31 cellular contexts compared by ENCODE assay signal in the genomic region with DNA sequence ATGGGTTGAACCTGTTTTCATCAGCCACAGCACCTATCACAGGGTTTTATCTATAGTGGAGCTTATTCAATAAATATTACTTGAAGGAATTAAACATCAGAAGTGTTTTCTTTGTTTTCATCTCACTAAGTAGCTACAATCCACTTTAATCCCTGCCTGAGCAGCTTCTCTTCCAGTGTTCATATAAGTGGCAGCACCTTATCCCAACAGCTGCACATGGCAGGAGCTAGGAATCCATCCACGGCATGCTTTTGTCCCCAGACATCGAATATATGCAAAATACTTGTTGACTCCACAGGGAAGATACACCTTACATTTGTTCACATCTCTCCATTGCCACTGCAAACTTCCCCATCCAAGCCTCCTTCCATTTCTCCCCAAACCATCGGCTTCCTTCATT.
"Had no signal": no experiment of that assay in that cellular context is flagged by ENCODE, and none has a peak within 500 bp of the region (broad histone marks: within the 10 kb centered on the region; RNA-seq: fewer than 3 reads in every experiment).

No MANE protein-coding gene starts in this region.

- ATAC-seq: Panc1, Right ventricle myocardium inferior had no signal

- DNase-seq: Karpas-422, KBM-7, MM.1S, MV-4-11, NCI-H1092, NCI-H1105, NCI-H1436, NCI-H146, NCI-H1694, NCI-H187, NCI-H1930, NCI-H2029 treated with DMSO at 0.1 percent for 48 hours, NCI-H2081 treated with DMSO at 0.1 percent for 48 hours, NCI-H2107, NCI-H2171, NCI-H226, NCI-H446 treated with DMSO at 0.1 percent for 48 hours, NCI-H510A, NCI-H526, NCI-H69, NCI-H748 treated with DMSO at 0.1 percent for 48 hours, PC-9, SHP77, SIG-M5, SK-N-SH, SW 1271 had no signal

- H3K9me3 ChIP-seq: SJSA1, SK-N-SH had no signal

- H3K36me3 ChIP-seq: SJSA1 had no signal

- H3K27me3 ChIP-seq: SJSA1 had no signal

- H3K4me3 ChIP-seq: PC-9, SJSA1 had no signal

- H3K27ac ChIP-seq: KMS-11, PC-9, RWPE1, SJSA1 had no signal
